15 cellular contexts compared by ENCODE assay signal in genomic region chr12:93974252-93974651, GRCh38.
"Had no signal": no experiment of that assay in that cellular context is flagged by ENCODE, and none has a peak within 500 bp of the region (broad histone marks: within the 10 kb centered on the region; RNA-seq: fewer than 3 reads in every experiment).

No MANE protein-coding gene starts in this region.

- H3K9me3 ChIP-seq: esophagus squamous epithelium, SJSA1, tibial artery had no signal

- H3K27ac ChIP-seq: cardiac muscle cell, esophagus squamous epithelium, SJSA1, VCaP had no signal

- ATAC-seq: stimulated activated memory B cell treated with anti-CD40 and anti-IgM and Interleukin-4, amounts not matched to agents 10 μg/mL and 1 μg/mL and 100 μg/mL, for 72 hours had no signal

- H3K4me1 ChIP-seq: SJSA1 had no signal

- H3K4me3 ChIP-seq: cardiac muscle cell, esophagus squamous epithelium, SJSA1, tibial artery had no signal

- DNase-seq: activated CD4-positive, alpha-beta T cell treated with anti-CD3 and anti-CD28 coated beads for 1 hour; dermis blood vessel endothelial cell; effector memory CD4-positive, alpha-beta T cell; esophagus squamous epithelium; glutamatergic neuron; kidney glomerular epithelial cell; mesenchymal stem cell; small intestine; stimulated activated CD4-positive, alpha-beta T cell treated with anti-CD3 and anti-CD28 coated beads, Interleukin-4, amount 100 ng/mL, for 4 hours; T-helper 2 cell; tibial artery had no signal

- H3K27me3 ChIP-seq: cardiac muscle cell, esophagus squamous epithelium, SJSA1, tibial artery had no signal

- H3K36me3 ChIP-seq: cardiac muscle cell, esophagus squamous epithelium, SJSA1, tibial artery had no signal
